ENCODE assay signal across 13 cellular contexts in genomic region chr6:50820590-50821234, GRCh38. TPM values are rescaled to one million over a fixed set of nuclear protein-coding genes. Genes with fewer than 3 reads are reported as not detected.
DNase-seq lines count a peak whose midpoint lies in the region; ATAC-seq and TF ChIP-seq lines count a peak whose summit lies in the region.
"Had no signal": no experiment of that assay in that cellular context is flagged by ENCODE, and none has a peak within 500 bp of the region (broad histone marks: within the 10 kb centered on the region; RNA-seq: fewer than 3 reads in every experiment).

No MANE protein-coding gene starts in this region.

- H3K4me1 ChIP-seq in SK-N-SH (ENCODE audit: control insufficient read depth in 1 of 2, insufficient read depth in 2 of 2, low read depth in 1 of 2, low read length in 1 of 2) (no peaks in the 10 kb centered on the region; a peak in 2 of 4 replicates), skeletal muscle tissue (ENCODE audit: control insufficient read depth in 3 of 3, insufficient read depth in 3 of 3, low read length in 3 of 3) (peaks cover 0 to 8% (median 6%) of the 10 kb centered on the region in 3 donors)

- TF ChIP-seq EP300 in SK-N-SH (IDR thresholded peaks at IDR 0.05; ENCODE audit: borderline replicate concordance in 1 of 2, low read depth in 1 of 2, low read length in 1 of 2): no peak

- peak overlapping the region; percentile 7; the same call in 1 of the 2 replicates for H3K9ac ChIP-seq in SK-N-SH
- no peak overlapping the region for H3K9ac ChIP-seq in skeletal muscle tissue (ENCODE audit: low read depth in 1 of 3, low read length in 3 of 3)

- H3K4me3 Mint-ChIP-seq in T-helper 17 cell: peak overlapping the region; percentile 80
- H3K4me3 Mint-ChIP-seq: activated T-cell treated with anti-CD3 and anti-CD28 coated beads, Interleukin-2, amount 50 U/mL, for 4 hours had no signal

- H3F3A ChIP-seq in SK-N-SH (replicated peaks; ENCODE audit: insufficient read depth): no peaks in the 10 kb centered on the region

- CTCF ChIA-PET in SK-N-SH (lab: Yijun Ruan, JAX): interaction anchor here (0.8 to 1.3 kb wide), 6 partner anchors 530 to 1201 kb away, joined by 3 to 4 read pairs (median 3); no protein-coding TSS in a partner anchor

- peaks cover 77% of the 10 kb centered on the region for H3K27me3 Mint-ChIP-seq in T-helper 17 cell

- H3K4me3 ChIP-seq in SK-N-SH (ENCODE audit: low read depth in 2 of 2, low read length in 1 of 2) (peak overlapping the region in 1 of 2 experiments; percentile 47; a peak in 3 of 4 replicates), iPS-18c (ENCODE audit: insufficient read depth, low read depth, low read length) (peak overlapping the region; percentile 49; the same call in 1 of the 2 replicates), skeletal muscle tissue (ENCODE audit: low read length in 3 of 3) (peak overlapping the region in 2 of 3 donors; percentile 29 to 43)

- no peaks in the 10 kb centered on the region for H3K79me2 ChIP-seq in SK-N-SH (ENCODE audit: insufficient read depth)

- no peaks in the 10 kb centered on the region; the same call in 1 of the 2 replicates for H4K20me1 ChIP-seq in SK-N-SH (ENCODE audit: insufficient read depth)

- no peak for TF ChIP-seq CTCF in SK-N-SH (IDR thresholded peaks at IDR 0.05)

- DNase-seq in SK-N-SH (no peak), T-helper 17 cell (no peak), HT-29 (ENCODE audit: low spot score) (no peak), occipital lobe (lab: John Stamatoyannopoulos, UW) (no peak)
- DNase-seq: activated T-cell treated with anti-CD3 and anti-CD28 coated beads, Interleukin-2, amount 50 U/mL, for 4 hours; DMS 273 treated with DMSO at 0.1 percent for 48 hours; nucleus accumbens; stomach had no signal

- H3K36me3 Mint-ChIP-seq in T-helper 17 cell (ENCODE audit: low read depth): peaks cover 11% of the 10 kb centered on the region

- POLR2A ChIA-PET in SK-N-SH (lab: Yijun Ruan, JAX): interaction anchor here (0.8 to 6.6 kb wide), 7 partner anchors 10 to 1172 kb away, joined by 3 to 57 read pairs (median 4); no protein-coding TSS in a partner anchor

- no peak for TF ChIP-seq RAD21 in SK-N-SH (IDR thresholded peaks at IDR 0.05; ENCODE audit: low read length)

- H3K36me3 ChIP-seq in SK-N-SH (replicated peaks in 1 of 2; ENCODE audit: control insufficient read depth in 1 of 2, insufficient read depth in 2 of 2, low read length in 1 of 2) (peaks cover 0 to 4% of the 10 kb centered on the region in 2 experiments), skeletal muscle tissue (ENCODE audit: control insufficient read depth in 3 of 3, insufficient read depth in 3 of 3, low read length in 3 of 3) (no peaks in the 10 kb centered on the region)
- H3K36me3 ChIP-seq: stomach had no signal

- H3K27me3 ChIP-seq in SK-N-SH (ENCODE audit: insufficient read depth) (peaks cover 81% of the 10 kb centered on the region), skeletal muscle tissue (ENCODE audit: control insufficient read depth in 3 of 3, insufficient read depth in 3 of 3, low read length in 3 of 3) (peaks cover 75 to 90% (median 86%) of the 10 kb centered on the region in 3 donors)

- whole genome bisulfite sequencing in SK-N-SH (ENCODE audit: low lambda C conversion rate): under 1% methylated on average over 16 of the region's 16 CpGs

- peak overlapping the region in 1 of 2 experiments; percentile 99; a peak in 2 of 4 replicates for H3K27ac ChIP-seq in SK-N-SH (ENCODE audit: low read depth in 2 of 2, low read length in 1 of 2)
- H3K27ac ChIP-seq in skeletal muscle tissue (ENCODE audit: low read depth, low read length): no peak overlapping the region
- H3K27ac ChIP-seq: stomach had no signal

- H3K9me3 ChIP-seq in SK-N-SH: no peaks in the 10 kb centered on the region
- no peaks in the 10 kb centered on the region for H3K9me3 ChIP-seq in T-helper 17 cell (ENCODE audit: control insufficient read depth, low read length, poor library complexity, severe bottlenecking)
- no peaks in the 10 kb centered on the region for H3K9me3 ChIP-seq in iPS-18c (ENCODE audit: control insufficient read depth, insufficient read depth, low read length)
- no peaks in the 10 kb centered on the region for H3K9me3 ChIP-seq in skeletal muscle tissue (ENCODE audit: control insufficient read depth in 3 of 3, low read length in 3 of 3)
- H3K9me3 ChIP-seq: stomach had no signal

- peak overlapping the region; percentile 65; the same call in 1 of the 2 replicates for H3K4me2 ChIP-seq in SK-N-SH

- no peaks in the 10 kb centered on the region for H3K9me2 ChIP-seq in SK-N-SH

- H3K27ac Mint-ChIP-seq in T-helper 17 cell: no peak overlapping the region

- peaks cover 13% of the 10 kb centered on the region for H3K4me1 Mint-ChIP-seq in T-helper 17 cell

- ATAC-seq in SK-N-SH treated with all-trans-retinoic acid at 6 μM for 48 hours (no peak), T-helper 17 cell (no peak), HG02885 (IDR thresholded peaks at IDR 0.05; ENCODE audit: poor library complexity, unreplicated experiment) (no peak)
- ATAC-seq: activated T-cell treated with anti-CD3 and anti-CD28 coated beads, Interleukin-2, amount 50 U/mL, for 4 hours had no signal

- H2AFZ ChIP-seq in SK-N-SH (ENCODE audit: low read depth): no peak overlapping the region

TF ChIP-seq in SK-N-SH, 30 proteins besides CTCF, POLR2A, EP300 and RAD21 (continues in another document):
- TF ChIP-seq REST (IDR thresholded peaks at IDR 0.05; ENCODE audit: low read depth, low read length) (no peak), CHD2 (IDR thresholded peaks at IDR 0.05; ENCODE audit: low read length, partially characterized antibody) (no peak), TCF12 (IDR thresholded peaks at IDR 0.05) (no peak), NFIC (IDR thresholded peaks at IDR 0.05; ENCODE audit: borderline replicate concordance) (no peak), MXI1 (IDR thresholded peaks at IDR 0.05; ENCODE audit: low read depth, low read length) (no peak), SMC3 (IDR thresholded peaks at IDR 0.05; ENCODE audit: low read depth, low read length) (no peak)

TF ChIP-seq in SK-N-SH treated with all-trans-retinoic acid at 6 μM for 48 hours, 23 proteins besides CTCF, POLR2A, EP300 and RAD21:
- TF ChIP-seq ZNF8 (CRISPR knock-in tag; IDR thresholded peaks at IDR 0.05) (no peak), ESRRG (CRISPR knock-in tag; IDR thresholded peaks at IDR 0.05) (no peak), CREB5 (CRISPR knock-in tag; IDR thresholded peaks at IDR 0.05; ENCODE audit: low read depth) (no peak)

RNA-seq across cellular contexts. Expression of gene TFAP2B, which starts 2.0 kb away (rescaled TPM):
- 1.1 and 2.9 TPM in 2 replicates for polyA plus RNA-seq in SK-N-SH (2012; rRNA removed)
- 2.4 and 4.5 TPM in 2 replicates for polyA plus RNA-seq in SK-N-SH (2012; cell fraction: cytosol; rRNA removed)
- polyA plus RNA-seq in SK-N-SH (2012; cell fraction: nucleus; rRNA removed): 3.5 and 6.8 TPM in 2 replicates
- total RNA-seq in T-helper 17 cell (not detected), skeletal muscle tissue (not detected), occipital lobe (not detected)
- total RNA-seq in HT-29 (2014; rRNA removed; shearing (Covaris generic)): not detected in 2 replicates
- total RNA-seq: activated T-cell treated with anti-CD3 and anti-CD28 coated beads, Interleukin-2, amount 50 U/mL, for 4 hours; LHCN-M2 had no signal
